In the genomic region with DNA sequence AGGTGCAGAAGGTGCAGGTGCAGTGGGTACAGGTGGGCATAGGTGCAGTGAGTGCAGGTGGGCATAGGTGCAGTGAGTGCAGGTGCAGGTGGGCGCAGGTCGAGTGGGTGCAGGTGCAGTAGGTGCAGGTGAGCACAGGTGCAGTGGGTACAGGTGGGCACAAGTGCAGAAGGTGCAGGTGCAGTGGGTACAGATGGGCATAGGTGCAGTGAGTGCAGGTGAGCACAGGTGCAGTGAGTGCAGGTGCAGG, we compare ENCODE assay signal across 1 cellular context.
TF ChIP-seq lines count a peak whose summit lies in the region.

No MANE protein-coding gene starts in this region.

TF ChIP-seq in HEK293, 187 proteins besides CTCF, POLR2A, EP300 and RAD21 (continued from another document):
- TF ChIP-seq, protein P1, sequence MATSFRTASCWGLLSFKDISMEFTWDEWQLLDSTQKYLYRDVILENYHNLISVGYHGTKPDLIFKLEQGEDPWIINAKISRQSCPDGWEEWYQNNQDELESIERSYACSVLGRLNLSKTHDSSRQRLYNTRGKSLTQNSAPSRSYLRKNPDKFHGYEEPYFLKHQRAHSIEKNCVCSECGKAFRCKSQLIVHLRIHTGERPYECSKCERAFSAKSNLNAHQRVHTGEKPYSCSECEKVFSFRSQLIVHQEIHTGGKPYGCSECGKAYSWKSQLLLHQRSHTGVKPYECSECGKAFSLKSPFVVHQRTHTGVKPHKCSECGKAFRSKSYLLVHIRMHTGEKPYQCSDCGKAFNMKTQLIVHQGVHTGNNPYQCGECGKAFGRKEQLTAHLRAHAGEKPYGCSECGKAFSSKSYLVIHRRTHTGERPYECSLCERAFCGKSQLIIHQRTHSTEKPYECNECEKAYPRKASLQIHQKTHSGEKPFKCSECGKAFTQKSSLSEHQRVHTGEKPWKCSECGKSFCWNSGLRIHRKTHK (tag by site-specific recombination; IDR thresholded peaks at IDR 0.05), result no peak
- TF ChIP-seq ZNF530 (tag by site-specific recombination; IDR thresholded peaks at IDR 0.05; ENCODE audit: low read depth), result no peak
- TF ChIP-seq ZNF548 (tag by site-specific recombination; IDR thresholded peaks at IDR 0.05), result no peak
